Comparison of ENCODE assay signal across 8 cellular contexts in the genomic region with DNA sequence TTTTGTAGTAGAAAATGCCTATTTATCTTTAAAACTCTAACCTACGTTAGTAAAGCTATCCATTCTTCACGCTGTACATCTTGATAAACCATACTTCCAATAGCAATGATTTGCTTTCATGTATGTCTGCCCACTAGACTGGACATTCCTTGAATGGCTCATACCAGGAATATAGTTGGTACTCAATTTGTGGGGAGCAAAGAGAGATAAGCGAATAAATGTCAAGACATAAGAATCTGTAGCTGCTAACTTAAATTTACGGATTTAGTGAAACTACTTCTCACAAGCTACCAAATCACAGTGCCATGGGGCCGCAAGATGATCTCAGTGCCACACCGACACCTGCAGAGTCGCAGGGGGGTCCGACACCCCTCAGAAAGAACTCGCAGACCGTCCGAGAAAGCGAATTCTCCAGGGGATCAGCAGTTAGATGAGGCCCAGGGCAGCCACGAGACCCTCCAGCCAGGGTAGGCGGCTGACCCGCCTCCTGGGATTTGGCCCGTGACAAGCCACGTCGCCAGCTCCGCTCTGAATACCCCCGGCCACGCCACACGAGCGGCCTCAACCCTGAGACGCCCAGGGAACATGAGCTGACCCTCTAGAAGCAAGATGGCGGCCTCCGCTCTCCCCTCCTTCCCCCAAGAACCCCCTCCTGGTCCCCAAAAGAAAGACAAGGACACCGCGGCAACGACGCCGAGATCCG.
DNase-seq lines count a peak whose midpoint lies in the region; ATAC-seq lines count a peak whose summit lies in the region.

No MANE protein-coding gene starts in this region.

- peak overlapping the region; percentile 80 for H3K27ac Mint-ChIP-seq in T-helper 1 cell treated with Interleukin-12 subunit alpha and Interleukin-12 subunit beta and Interleukin-4 antibody, amounts not matched to agents 30 μg/mL and 1 μg/mL, for 36 hours
- H3K27ac Mint-ChIP-seq in activated naive CD8-positive, alpha-beta T cell: peak overlapping the region; percentile 91
- peak overlapping the region; percentile 95 for H3K27ac Mint-ChIP-seq in stimulated activated effector memory CD8-positive, alpha-beta T cell treated with anti-CD3 and anti-CD28 coated beads, Interleukin-12 subunit alpha, Interleukin-12 subunit beta, amount 100 ng/mL, for 72 hours

- H3K4me3 ChIP-seq in iPS DF 6.9 (ENCODE audit: low read length): peak overlapping the region; percentile 56

- no peaks in the 10 kb centered on the region for H3K9me3 Mint-ChIP-seq in T-helper 1 cell treated with Interleukin-12 subunit alpha and Interleukin-12 subunit beta and Interleukin-4 antibody, amounts not matched to agents 30 μg/mL and 1 μg/mL, for 36 hours
- no peaks in the 10 kb centered on the region for H3K9me3 Mint-ChIP-seq in activated naive CD8-positive, alpha-beta T cell (ENCODE audit: low read depth)
- no peaks in the 10 kb centered on the region for H3K9me3 Mint-ChIP-seq in stimulated activated effector memory CD8-positive, alpha-beta T cell treated with anti-CD3 and anti-CD28 coated beads, Interleukin-12 subunit alpha, Interleukin-12 subunit beta, amount 100 ng/mL, for 72 hours

- peaks cover 3% of the 10 kb centered on the region; the same call in 1 of the 2 replicates for H3K4me1 ChIP-seq in iPS DF 6.9 (ENCODE audit: control insufficient read depth, insufficient read depth, low read length)

- H3K27ac ChIP-seq in iPS DF 6.9 (ENCODE audit: low read length): no peak overlapping the region

- H3K4me3 Mint-ChIP-seq in T-helper 1 cell treated with Interleukin-12 subunit alpha and Interleukin-12 subunit beta and Interleukin-4 antibody, amounts not matched to agents 30 μg/mL and 1 μg/mL, for 36 hours: peak overlapping the region; percentile 86
- peak overlapping the region; percentile 87 for H3K4me3 Mint-ChIP-seq in activated naive CD8-positive, alpha-beta T cell
- H3K4me3 Mint-ChIP-seq in stimulated activated effector memory CD8-positive, alpha-beta T cell treated with anti-CD3 and anti-CD28 coated beads, Interleukin-12 subunit alpha, Interleukin-12 subunit beta, amount 100 ng/mL, for 72 hours: peak overlapping the region; percentile 94

- H3K27me3 ChIP-seq in iPS DF 6.9 (ENCODE audit: control insufficient read depth, insufficient read depth, low read length): no peaks in the 10 kb centered on the region

- no peaks in the 10 kb centered on the region for H3K36me3 ChIP-seq in iPS DF 6.9 (ENCODE audit: control insufficient read depth, insufficient read depth, low read length)

- WGBS in iPS DF 6.9 (ENCODE audit: insufficient coverage, insufficient read length): no CpG with 5 or more reads among the region's 32 CpGs

- peaks cover 15% of the 10 kb centered on the region for H3K36me3 Mint-ChIP-seq in T-helper 1 cell treated with Interleukin-12 subunit alpha and Interleukin-12 subunit beta and Interleukin-4 antibody, amounts not matched to agents 30 μg/mL and 1 μg/mL, for 36 hours (ENCODE audit: low read depth)
- H3K36me3 Mint-ChIP-seq in activated naive CD8-positive, alpha-beta T cell: peaks cover 5% of the 10 kb centered on the region
- H3K36me3 Mint-ChIP-seq in stimulated activated effector memory CD8-positive, alpha-beta T cell treated with anti-CD3 and anti-CD28 coated beads, Interleukin-12 subunit alpha, Interleukin-12 subunit beta, amount 100 ng/mL, for 72 hours: no peaks in the 10 kb centered on the region

- peaks cover 36% of the 10 kb centered on the region for H3K4me1 Mint-ChIP-seq in T-helper 1 cell treated with Interleukin-12 subunit alpha and Interleukin-12 subunit beta and Interleukin-4 antibody, amounts not matched to agents 30 μg/mL and 1 μg/mL, for 36 hours (ENCODE audit: low read depth)
- H3K4me1 Mint-ChIP-seq in activated naive CD8-positive, alpha-beta T cell (ENCODE audit: low read depth): peaks cover 46% of the 10 kb centered on the region
- peaks cover 26% of the 10 kb centered on the region for H3K4me1 Mint-ChIP-seq in stimulated activated effector memory CD8-positive, alpha-beta T cell treated with anti-CD3 and anti-CD28 coated beads, Interleukin-12 subunit alpha, Interleukin-12 subunit beta, amount 100 ng/mL, for 72 hours

- H3K27me3 Mint-ChIP-seq in T-helper 1 cell treated with Interleukin-12 subunit alpha and Interleukin-12 subunit beta and Interleukin-4 antibody, amounts not matched to agents 30 μg/mL and 1 μg/mL, for 36 hours (ENCODE audit: low read depth): peaks cover 3% of the 10 kb centered on the region
- H3K27me3 Mint-ChIP-seq in activated naive CD8-positive, alpha-beta T cell: no peaks in the 10 kb centered on the region

- DNase-seq in T-helper 1 cell: no peak
- no peak for DNase-seq in iPS DF 6.9 (ENCODE audit: low read depth, low spot score)
- DNase-seq in stimulated activated effector memory CD8-positive, alpha-beta T cell treated with anti-CD3 and anti-CD28 coated beads, Interleukin-12 subunit alpha, Interleukin-12 subunit beta, amount 100 ng/mL, for 72 hours (ENCODE audit: low spot score in 2 of 2): no peak
- no peak for DNase-seq in effector CD8-positive, alpha-beta T cell (lab: John Stamatoyannopoulos, UW)
- no peak for DNase-seq in medulla oblongata (ENCODE audit: extremely low spot score)

- no peaks in the 10 kb centered on the region for H3K9me3 ChIP-seq in iPS DF 6.9 (ENCODE audit: control insufficient read depth, insufficient read depth, low read length)

- ATAC-seq in HG03354 (IDR thresholded peaks at IDR 0.05; ENCODE audit: poor library complexity, severe bottlenecking, unreplicated experiment): peak; percentile 26
- no peak for ATAC-seq in stimulated activated effector memory CD8-positive, alpha-beta T cell treated with anti-CD3 and anti-CD28 coated beads, Interleukin-12 subunit alpha, Interleukin-12 subunit beta, amount 100 ng/mL, for 72 hours
